ENCODE assay signal across 1 cellular context in genomic region chr14:23933706-23934105, GRCh38.
TF ChIP-seq lines count a peak whose summit lies in the region.

No MANE protein-coding gene starts in this region.

TF ChIP-seq in Ishikawa, 13 proteins besides CTCF, POLR2A, EP300 and RAD21 (continued from another document):
- TF ChIP-seq REST (IDR thresholded peaks at IDR 0.05; ENCODE audit: low read depth) (no peak), FOXM1 (IDR thresholded peaks at IDR 0.05; ENCODE audit: borderline replicate concordance, low read depth) (no peak), TAF1 (IDR thresholded peaks at IDR 0.05; ENCODE audit: low read depth) (no peak)
